In the genomic region with DNA sequence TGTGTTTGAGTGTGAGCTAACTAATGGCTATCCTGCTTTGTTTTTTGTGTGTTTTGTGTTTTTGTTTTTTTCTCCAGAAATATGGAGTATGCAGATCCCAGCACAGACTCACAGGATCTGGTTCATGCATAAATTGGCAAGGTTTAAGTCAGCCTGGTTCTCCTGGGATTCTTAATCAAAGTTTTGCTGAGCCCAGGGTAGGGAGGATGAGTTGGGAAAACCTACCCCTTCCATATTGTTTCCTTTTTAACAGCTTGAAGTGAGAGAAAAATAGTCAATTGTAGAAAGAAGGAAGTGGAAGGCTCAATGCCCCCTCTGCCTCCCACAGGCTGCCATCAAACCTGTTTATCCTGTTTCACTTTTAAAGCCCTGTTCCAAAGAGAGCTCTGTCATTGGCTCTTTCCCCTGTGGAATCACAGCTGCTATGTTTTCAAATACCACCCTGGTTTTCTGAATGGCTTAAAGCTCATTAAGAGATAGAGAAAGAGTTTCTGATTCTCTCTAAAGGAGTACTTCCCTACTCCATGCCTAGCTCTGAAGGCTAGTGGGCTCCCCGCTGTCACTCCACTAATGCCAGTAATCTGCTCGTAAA, we compare ENCODE assay signal across 13 cellular contexts. TPM values are rescaled to one million over a fixed set of nuclear protein-coding genes. Genes with fewer than 3 reads are reported as not detected.
DNase-seq lines count a peak whose midpoint lies in the region; ATAC-seq and TF ChIP-seq lines count a peak whose summit lies in the region.
"Had no signal": no experiment of that assay in that cellular context is flagged by ENCODE, and none has a peak within 500 bp of the region (broad histone marks: within the 10 kb centered on the region; RNA-seq: fewer than 3 reads in every experiment).

No MANE protein-coding gene starts in this region.

- no peak overlapping the region for H3K9ac ChIP-seq in colonic mucosa (ENCODE audit: low read depth in 2 of 2, low read length in 2 of 2)

- no peak overlapping the region for H3K4me3 Mint-ChIP-seq in nephron progenitor cell
- H3K4me3 Mint-ChIP-seq: activated naive CD4-positive, alpha-beta T cell treated with anti-CD3 and anti-CD28 coated beads, Interleukin-2, amount 50 U/mL, for 24 hours had no signal

- H3K36me3 ChIP-seq in colonic mucosa (no peaks in the 10 kb centered on the region), MG63 (no peaks in the 10 kb centered on the region)
- H3K36me3 ChIP-seq: breast epithelium, upper lobe of left lung had no signal

- no peaks in the 10 kb centered on the region for H3K27me3 ChIP-seq in colonic mucosa
- H3K27me3 ChIP-seq in MG63 = peaks cover 2% of the 10 kb centered on the region; the same call in 1 of the 2 replicates
- H3K27me3 ChIP-seq: breast epithelium, upper lobe of left lung had no signal

- no peaks in the 10 kb centered on the region for H3K9me3 ChIP-seq in colonic mucosa
- no peaks in the 10 kb centered on the region for H3K9me3 ChIP-seq in MG63
- H3K9me3 ChIP-seq: breast epithelium, upper lobe of left lung had no signal

- peaks cover 12% of the 10 kb centered on the region for H3K27me3 Mint-ChIP-seq in nephron progenitor cell (ENCODE audit: low read depth, poor library complexity)

- H3K36me3 Mint-ChIP-seq in nephron progenitor cell (ENCODE audit: low read depth) = no peaks in the 10 kb centered on the region
- H3K36me3 Mint-ChIP-seq: activated naive CD4-positive, alpha-beta T cell treated with anti-CD3 and anti-CD28 coated beads, Interleukin-2, amount 50 U/mL, for 24 hours had no signal

- no peaks in the 10 kb centered on the region for H3K9me3 Mint-ChIP-seq in nephron progenitor cell
- H3K9me3 Mint-ChIP-seq: activated naive CD4-positive, alpha-beta T cell treated with anti-CD3 and anti-CD28 coated beads, Interleukin-2, amount 50 U/mL, for 24 hours had no signal

- H3K27ac ChIP-seq in colonic mucosa = no peak overlapping the region
- H3K27ac ChIP-seq: upper lobe of left lung had no signal

- intact Hi-C loops in colonic mucosa (cut with DNase I) (no loop called here), left ventricle myocardium superior (cut with micrococcal nuclease) (no loop called here)

- H3K4me1 Mint-ChIP-seq in nephron progenitor cell = peaks cover 51% of the 10 kb centered on the region
- H3K4me1 Mint-ChIP-seq: activated naive CD4-positive, alpha-beta T cell treated with anti-CD3 and anti-CD28 coated beads, Interleukin-2, amount 50 U/mL, for 24 hours had no signal

- DNase-seq in DMS79 treated with DMSO at 0.1 percent for 48 hours (lab: John Stamatoyannopoulos, UW) = peak; percentile 61
- peak; percentile 66 for DNase-seq in NCI-H2029 treated with DMSO at 0.1 percent for 48 hours (lab: John Stamatoyannopoulos, UW)
- DNase-seq in colonic mucosa = peak; percentile 30
- no peak for DNase-seq in nephron progenitor cell
- DNase-seq in amniotic stem cell (lab: John Stamatoyannopoulos, UW) = no peak
- DNase-seq in left ventricle myocardium superior = no peak
- DNase-seq in MG63 = no peak
- DNase-seq: NCI-H1694 treated with DMSO at 0.1 percent for 48 hours, upper lobe of left lung had no signal

- ATAC-seq in HG03175 (IDR thresholded peaks at IDR 0.05; ENCODE audit: unreplicated experiment) = no peak
- ATAC-seq in left ventricle myocardium superior = no peak
- ATAC-seq: GM12878 had no signal

- H3K4me1 ChIP-seq in colonic mucosa = no peaks in the 10 kb centered on the region
- H3K4me1 ChIP-seq: breast epithelium, upper lobe of left lung had no signal

- TF ChIP-seq CTCF in colonic mucosa (IDR thresholded peaks at IDR 0.05) = no peak
- no peak for TF ChIP-seq CTCF in nephron progenitor cell (IDR thresholded peaks at IDR 0.05)

- H3K4me3 ChIP-seq in colonic mucosa (no peak overlapping the region), MG63 (no peak overlapping the region)
- H3K4me3 ChIP-seq: breast epithelium, GM12878, upper lobe of left lung had no signal

- peak overlapping the region; percentile 17 for H3K27ac Mint-ChIP-seq in nephron progenitor cell
- H3K27ac Mint-ChIP-seq: activated naive CD4-positive, alpha-beta T cell treated with anti-CD3 and anti-CD28 coated beads, Interleukin-2, amount 50 U/mL, for 24 hours had no signal

RNA-seq across cellular contexts. Expression of a gene that starts 23.4 kb away (rescaled TPM):
- 1 to 10 TPM; 5.2 to 6.4 TPM for total RNA-seq in colonic mucosa
- total RNA-seq in left ventricle myocardium superior = 38.5 TPM
- total RNA-seq in MG63 (2014; rRNA removed; shearing (Covaris generic); ENCODE audit: low replicate concordance) = 34.4 and 49.3 TPM in 2 replicates

Comparison
In these comparisons a context has a peak if more than half of its experiments do, and no peak if none do; other contexts are left out.
1. DNase-seq: peak in DMS79 treated with DMSO at 0.1 percent for 48 hours (single experiment), NCI-H2029 treated with DMSO at 0.1 percent for 48 hours (single experiment) and colonic mucosa (single experiment); none in nephron progenitor cell (single experiment), amniotic stem cell (single experiment), left ventricle myocardium superior (single experiment) and MG63 (single experiment).